In genomic region chr11:8593455-8593854, GRCh38 we compare ENCODE assay signal across 8 cellular contexts. TPM values are rescaled to one million over a fixed set of nuclear protein-coding genes. Genes with fewer than 3 reads are reported as not detected.
A peak's percentile ranks its signal among the peaks of the same experiment; 100 is the strongest.
DNase-seq lines count a peak whose midpoint lies in the region; ATAC-seq and TF ChIP-seq lines count a peak whose summit lies in the region.

No MANE protein-coding gene starts in this region.

- peaks cover 0 to 1% (median 0%) of the 10 kb centered on the region in 3 donors for H3K36me3 Mint-ChIP-seq in CD8-positive, alpha-beta memory T cell

- CTCF ChIA-PET in CD8-positive, alpha-beta memory T cell (lab: Charles Lee): no interaction called here

- no peak overlapping the region for H3K27ac ChIP-seq in CD8-positive, alpha-beta memory T cell (ENCODE audit: low read depth, low read length)
- H3K27ac ChIP-seq in RWPE2 (ENCODE audit: poor library complexity, severe bottlenecking): no peak overlapping the region

- no peaks in the 10 kb centered on the region for H3K9me3 ChIP-seq in CD8-positive, alpha-beta memory T cell (ENCODE audit: low read length)
- no peaks in the 10 kb centered on the region for H3K9me3 ChIP-seq in RWPE2 (ENCODE audit: severe bottlenecking)

- H3K9me3 Mint-ChIP-seq in CD8-positive, alpha-beta memory T cell: no peaks in the 10 kb centered on the region

- intact Hi-C loops in left ventricle myocardium superior (cut with micrococcal nuclease): no loop called here

- POLR2A ChIA-PET in CD8-positive, alpha-beta memory T cell (lab: Charles Lee): no interaction called here

- H3K27me3 ChIP-seq in CD8-positive, alpha-beta memory T cell (ENCODE audit: insufficient read depth, low read length, poor library complexity, severe bottlenecking): peaks cover 3% of the 10 kb centered on the region
- no peaks in the 10 kb centered on the region for H3K27me3 ChIP-seq in RWPE2 (ENCODE audit: insufficient read depth, poor library complexity, severe bottlenecking)

- no peak for TF ChIP-seq CTCF in RWPE2 (IDR thresholded peaks at IDR 0.05; ENCODE audit: poor library complexity, severe bottlenecking)

- H3K36me3 ChIP-seq in CD8-positive, alpha-beta memory T cell (ENCODE audit: insufficient read depth, low read length): no peaks in the 10 kb centered on the region
- no peaks in the 10 kb centered on the region for H3K36me3 ChIP-seq in RWPE2 (ENCODE audit: low read depth)

- H3K27me3 Mint-ChIP-seq in CD8-positive, alpha-beta memory T cell: peaks cover 20 to 71% of the 10 kb centered on the region in 2 donors

- H3K4me3 ChIP-seq in CD8-positive, alpha-beta memory T cell (ENCODE audit: low read length): peak overlapping the region; percentile 11
- H3K4me3 ChIP-seq in RWPE2 (ENCODE audit: severe bottlenecking): peak overlapping the region; percentile 51

- peaks cover 9% of the 10 kb centered on the region for H3K4me1 ChIP-seq in CD8-positive, alpha-beta memory T cell (ENCODE audit: insufficient read depth, low read length)
- H3K4me1 ChIP-seq in RWPE2 (ENCODE audit: insufficient read depth, poor library complexity, severe bottlenecking): peaks cover 5% of the 10 kb centered on the region

- ATAC-seq in GM21737 (IDR thresholded peaks at IDR 0.05; ENCODE audit: unreplicated experiment): peak; percentile 26
- 0 out of 3 replicates have a peak, but pooled peaks have one; percentile 8 for ATAC-seq in RWPE2 (ENCODE audit: low read depth)
- peak; percentile 37 for ATAC-seq in left ventricle myocardium superior
- ATAC-seq in stimulated activated naive CD8-positive, alpha-beta T cell treated with anti-CD3 and anti-CD28 coated beads, Interleukin-15, Interleukin-2, amounts not matched to agents 100 U/mL and 50 U/mL, for 24 hours: peak; percentile 11

- no peak for DNase-seq in CD8-positive, alpha-beta memory T cell
- DNase-seq in RWPE2 (ENCODE audit: low spot score) (no peak), left ventricle myocardium superior (no peak), CD1c-positive myeloid dendritic cell (ENCODE audit: extremely low spot score) (no peak), cortex of kidney (lab: John Stamatoyannopoulos, UW) (no peak)
- DNase-seq in stimulated activated naive CD8-positive, alpha-beta T cell treated with anti-CD3 and anti-CD28 coated beads, Interleukin-15, Interleukin-2, amounts not matched to agents 100 U/mL and 50 U/mL, for 24 hours: no peak
- DNase-seq in effector CD8-positive, alpha-beta T cell (lab: John Stamatoyannopoulos, UW): no peak

- H3K27ac Mint-ChIP-seq in CD8-positive, alpha-beta memory T cell: peak overlapping the region in 2 of 8 donors; percentile 47 to 65

- peaks cover 4 to 20% (median 19%) of the 10 kb centered on the region in 3 donors for H3K4me1 Mint-ChIP-seq in CD8-positive, alpha-beta memory T cell

- peak overlapping the region; percentile 73 to 87 (median 83) for H3K4me3 Mint-ChIP-seq in CD8-positive, alpha-beta memory T cell

RNA-seq across cellular contexts. Expression of gene STK33, which starts 0.6 kb away (rescaled TPM):
- 1 to 10 TPM; 2.5 to 3.4 TPM for total RNA-seq in CD8-positive, alpha-beta memory T cell
- 1.5 TPM for polyA plus RNA-seq in CD8-positive, alpha-beta memory T cell
- total RNA-seq in left ventricle myocardium superior: 22.4 TPM
